In the genomic region with DNA sequence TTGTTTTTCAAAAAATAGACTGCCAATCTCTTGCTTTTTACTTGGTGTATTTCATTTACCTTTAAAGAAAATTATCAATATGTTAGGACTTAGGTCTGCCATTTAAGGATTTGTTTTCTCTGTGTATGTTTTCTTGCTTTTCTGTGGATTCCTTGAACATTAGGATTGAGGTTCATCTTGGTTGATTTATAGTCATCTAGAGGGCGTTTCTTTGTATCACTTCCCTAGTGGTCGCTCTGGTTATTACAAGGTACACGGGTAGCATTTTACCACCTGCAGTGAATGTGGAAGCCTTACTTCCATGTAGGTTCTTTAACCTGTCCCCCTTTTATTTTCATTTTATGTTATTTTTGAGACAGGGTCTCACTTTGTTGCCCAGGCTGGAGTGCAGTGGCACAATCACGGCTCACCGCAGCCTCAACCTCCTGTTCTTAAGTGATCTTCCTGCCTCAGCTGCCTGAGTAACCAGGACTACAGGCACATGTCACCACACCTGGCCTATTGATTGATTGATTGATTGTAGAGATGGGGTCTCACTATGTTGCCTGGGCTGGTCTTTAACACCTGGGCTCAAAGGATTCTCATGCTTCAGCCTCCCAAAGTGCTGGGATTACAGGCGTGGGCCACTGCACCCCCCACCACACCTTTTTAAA, we compare ENCODE assay signal across 9 cellular contexts. TPM values are rescaled to one million over a fixed set of nuclear protein-coding genes. Genes with fewer than 3 reads are reported as not detected.
DNase-seq lines count a peak whose midpoint lies in the region; ATAC-seq and TF ChIP-seq lines count a peak whose summit lies in the region.
"Had no signal": no experiment of that assay in that cellular context is flagged by ENCODE, and none has a peak within 500 bp of the region (broad histone marks: within the 10 kb centered on the region; RNA-seq: fewer than 3 reads in every experiment).

No MANE protein-coding gene starts in this region.

- H3K36me3 Mint-ChIP-seq in activated CD8-positive, alpha-beta T cell treated with anti-CD3 and anti-CD28 coated beads, Interleukin-2, amount 10 ng/mL, durations not matched to agents 7 days and 5 days (ENCODE audit: low read depth), result no peaks in the 10 kb centered on the region
- H3K36me3 Mint-ChIP-seq: activated naive CD4-positive, alpha-beta T cell treated with anti-CD3 and anti-CD28 coated beads, Interleukin-2, amount 50 U/mL, for 24 hours had no signal

- peak; percentile 61 for TF ChIP-seq CTCF in LNCaP clone FGC (IDR thresholded peaks at IDR 0.05; ENCODE audit: control insufficient read depth, extremely low read depth, insufficient read depth)

- intact Hi-C loops in Right ventricle myocardium superior (cut with DNase I) (no loop called here), Right ventricle myocardium inferior (cut with DNase I) (no loop called here)

- peaks cover 9% of the 10 kb centered on the region for H3K4me1 Mint-ChIP-seq in activated CD8-positive, alpha-beta T cell treated with anti-CD3 and anti-CD28 coated beads, Interleukin-2, amount 10 ng/mL, durations not matched to agents 7 days and 5 days (ENCODE audit: low read depth)

- CTCF ChIA-PET in activated CD8-positive, alpha-beta T cell treated with anti-CD3 and anti-CD28 coated beads, Interleukin-2, amount 10 ng/mL, durations not matched to agents 7 days and 5 days (lab: Charles Lee), result interaction anchor here (1.0 to 1.5 kb wide), 4 partner anchors 16 to 49 kb away, joined by 3 to 5 read pairs (median 4); no protein-coding TSS in a partner anchor

- ATAC-seq in Right ventricle myocardium superior (ENCODE audit: poor library complexity) (peak; percentile 39), Right ventricle myocardium inferior (no peak), GM19395 (IDR thresholded peaks at IDR 0.05; ENCODE audit: unreplicated experiment) (no peak), HG03571 (IDR thresholded peaks at IDR 0.05; ENCODE audit: unreplicated experiment) (no peak), GM18909 (IDR thresholded peaks at IDR 0.05; ENCODE audit: poor library complexity, unreplicated experiment) (no peak)
- ATAC-seq in activated CD8-positive, alpha-beta T cell treated with anti-CD3 and anti-CD28 coated beads, Interleukin-2, amount 10 ng/mL, durations not matched to agents 7 days and 5 days, result peak; percentile 76

- H3K27ac Mint-ChIP-seq in activated CD8-positive, alpha-beta T cell treated with anti-CD3 and anti-CD28 coated beads, Interleukin-2, amount 10 ng/mL, durations not matched to agents 7 days and 5 days, result no peak overlapping the region
- H3K27ac Mint-ChIP-seq: activated naive CD4-positive, alpha-beta T cell treated with anti-CD3 and anti-CD28 coated beads, Interleukin-2, amount 50 U/mL, for 24 hours had no signal

- H3K4me3 Mint-ChIP-seq in activated CD8-positive, alpha-beta T cell treated with anti-CD3 and anti-CD28 coated beads, Interleukin-2, amount 10 ng/mL, durations not matched to agents 7 days and 5 days, result no peak overlapping the region
- H3K4me3 Mint-ChIP-seq: activated naive CD4-positive, alpha-beta T cell treated with anti-CD3 and anti-CD28 coated beads, Interleukin-2, amount 50 U/mL, for 24 hours had no signal

- H3K4me3 ChIP-seq in LNCaP clone FGC (ENCODE audit: low read depth, low read length), result no peak overlapping the region

- peaks cover 7% of the 10 kb centered on the region for H3K27me3 Mint-ChIP-seq in activated CD8-positive, alpha-beta T cell treated with anti-CD3 and anti-CD28 coated beads, Interleukin-2, amount 10 ng/mL, durations not matched to agents 7 days and 5 days (ENCODE audit: low read depth)

- DNase-seq in Right ventricle myocardium superior (no peak), Right ventricle myocardium inferior (ENCODE audit: missing footprints) (no peak), LNCaP clone FGC (ENCODE audit: low read depth) (no peak), iris pigment epithelial cell (ENCODE audit: low read depth) (peak; percentile 38)
- peak; percentile 53 for DNase-seq in activated CD8-positive, alpha-beta T cell treated with anti-CD3 and anti-CD28 coated beads, Interleukin-2, amount 10 ng/mL, durations not matched to agents 7 days and 5 days

- H3K9me3 Mint-ChIP-seq in activated CD8-positive, alpha-beta T cell treated with anti-CD3 and anti-CD28 coated beads, Interleukin-2, amount 10 ng/mL, durations not matched to agents 7 days and 5 days (ENCODE audit: insufficient read depth), result no peaks in the 10 kb centered on the region
- H3K9me3 Mint-ChIP-seq: activated naive CD4-positive, alpha-beta T cell treated with anti-CD3 and anti-CD28 coated beads, Interleukin-2, amount 50 U/mL, for 24 hours had no signal

- POLR2A ChIA-PET in activated CD8-positive, alpha-beta T cell treated with anti-CD3 and anti-CD28 coated beads, Interleukin-2, amount 10 ng/mL, durations not matched to agents 7 days and 5 days (lab: Charles Lee), result no interaction called here

RNA-seq across cellular contexts. Expression of a gene that starts 35.2 kb away (rescaled TPM):
- total RNA-seq in Right ventricle myocardium superior (25.6 TPM), Right ventricle myocardium inferior (23.7 TPM)
- total RNA-seq in activated CD8-positive, alpha-beta T cell treated with anti-CD3 and anti-CD28 coated beads, Interleukin-2, amount 10 ng/mL, durations not matched to agents 7 days and 5 days, result 10 to 100 TPM; 50.3 to 57.2 TPM

Comparison
In these comparisons a context has a peak if more than half of its experiments do, and no peak if none do; other contexts are left out.
1. ATAC-seq: peak in Right ventricle myocardium superior (single experiment) and activated CD8-positive, alpha-beta T cell treated with anti-CD3 and anti-CD28 coated beads, Interleukin-2, amount 10 ng/mL, durations not matched to agents 7 days and 5 days (single experiment); none in Right ventricle myocardium inferior (single experiment), GM19395 (single experiment), HG03571 (single experiment) and GM18909 (single experiment).
2. DNase-seq: peak in activated CD8-positive, alpha-beta T cell treated with anti-CD3 and anti-CD28 coated beads, Interleukin-2, amount 10 ng/mL, durations not matched to agents 7 days and 5 days (single experiment) and iris pigment epithelial cell (single experiment); none in Right ventricle myocardium superior (single experiment), Right ventricle myocardium inferior (single experiment) and LNCaP clone FGC (single experiment).